Comparison of ENCODE assay signal across 16 cellular contexts in the genomic region with DNA sequence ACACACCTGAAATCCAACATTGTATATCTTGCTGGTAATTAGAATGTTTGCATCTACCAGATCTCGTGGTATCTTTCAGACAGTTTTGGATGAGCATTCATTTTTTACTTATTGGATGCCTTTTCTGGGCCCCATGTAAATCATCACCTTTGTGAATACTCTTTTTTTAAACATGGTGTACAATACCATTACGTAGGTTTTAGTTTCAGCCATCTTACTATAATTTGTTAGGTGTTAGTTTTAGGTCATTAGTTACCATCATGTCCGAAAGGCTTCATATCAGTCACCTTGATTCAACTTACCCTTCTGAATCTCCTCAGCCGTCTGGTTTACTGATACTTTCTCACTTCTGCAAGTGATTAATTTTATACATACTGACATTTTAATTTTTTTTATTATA. TPM values are rescaled to one million over a fixed set of nuclear protein-coding genes. Genes with fewer than 3 reads are reported as not detected.
DNase-seq lines count a peak whose midpoint lies in the region; ATAC-seq lines count a peak whose summit lies in the region.
"Had no signal": no experiment of that assay in that cellular context is flagged by ENCODE, and none has a peak within 500 bp of the region (broad histone marks: within the 10 kb centered on the region; RNA-seq: fewer than 3 reads in every experiment).

No MANE protein-coding gene starts in this region.

- intact Hi-C loops in activated T-helper 2 cell treated with anti-CD3 and anti-CD28 coated beads, Interferon-gamma antibody, Interleukin-2, Interleukin-4, amounts not matched to agents 10 μg/mL and 5 μg/mL and 100 μg/mL, durations not matched to agents 14 hours and 24 hours and 36 hours (cut with micrococcal nuclease) = no loop called here

- peak overlapping the region; percentile 25 for H3K27ac Mint-ChIP-seq in activated naive CD8-positive, alpha-beta T cell treated with anti-CD3 and anti-CD28 coated beads for 36 hours
- no peak overlapping the region for H3K27ac Mint-ChIP-seq in activated naive CD8-positive, alpha-beta T cell treated with anti-CD3 and anti-CD28 coated beads, Interleukin-2, amount 50 U/mL, for 24 hours
- H3K27ac Mint-ChIP-seq in activated T-helper 2 cell treated with anti-CD3 and anti-CD28 coated beads, Interferon-gamma antibody, Interleukin-2, Interleukin-4, amounts not matched to agents 10 μg/mL and 5 μg/mL and 100 μg/mL, durations not matched to agents 14 hours and 24 hours and 36 hours = peak overlapping the region; percentile 17
- H3K27ac Mint-ChIP-seq: CD14-positive monocyte; CD8-positive, alpha-beta T cell had no signal

- H3K27me3 Mint-ChIP-seq in activated naive CD8-positive, alpha-beta T cell treated with anti-CD3 and anti-CD28 coated beads for 36 hours = no peaks in the 10 kb centered on the region
- no peaks in the 10 kb centered on the region for H3K27me3 Mint-ChIP-seq in activated naive CD8-positive, alpha-beta T cell treated with anti-CD3 and anti-CD28 coated beads, Interleukin-2, amount 50 U/mL, for 24 hours
- no peaks in the 10 kb centered on the region for H3K27me3 Mint-ChIP-seq in activated T-helper 2 cell treated with anti-CD3 and anti-CD28 coated beads, Interferon-gamma antibody, Interleukin-2, Interleukin-4, amounts not matched to agents 10 μg/mL and 5 μg/mL and 100 μg/mL, durations not matched to agents 14 hours and 24 hours and 36 hours (ENCODE audit: low read depth)

- no peaks in the 10 kb centered on the region for H3K9me3 Mint-ChIP-seq in activated naive CD8-positive, alpha-beta T cell treated with anti-CD3 and anti-CD28 coated beads for 36 hours
- H3K9me3 Mint-ChIP-seq in activated naive CD8-positive, alpha-beta T cell treated with anti-CD3 and anti-CD28 coated beads, Interleukin-2, amount 50 U/mL, for 24 hours = no peaks in the 10 kb centered on the region
- no peaks in the 10 kb centered on the region for H3K9me3 Mint-ChIP-seq in activated T-helper 2 cell treated with anti-CD3 and anti-CD28 coated beads, Interferon-gamma antibody, Interleukin-2, Interleukin-4, amounts not matched to agents 10 μg/mL and 5 μg/mL and 100 μg/mL, durations not matched to agents 14 hours and 24 hours and 36 hours
- H3K9me3 Mint-ChIP-seq: CD8-positive, alpha-beta T cell had no signal

- H3K4me1 Mint-ChIP-seq in activated naive CD8-positive, alpha-beta T cell treated with anti-CD3 and anti-CD28 coated beads for 36 hours = peaks cover 57% of the 10 kb centered on the region
- peaks cover 66% of the 10 kb centered on the region for H3K4me1 Mint-ChIP-seq in activated naive CD8-positive, alpha-beta T cell treated with anti-CD3 and anti-CD28 coated beads, Interleukin-2, amount 50 U/mL, for 24 hours
- peaks cover 41% of the 10 kb centered on the region for H3K4me1 Mint-ChIP-seq in activated T-helper 2 cell treated with anti-CD3 and anti-CD28 coated beads, Interferon-gamma antibody, Interleukin-2, Interleukin-4, amounts not matched to agents 10 μg/mL and 5 μg/mL and 100 μg/mL, durations not matched to agents 14 hours and 24 hours and 36 hours (ENCODE audit: low read depth)

- peaks cover 56% of the 10 kb centered on the region for H3K36me3 Mint-ChIP-seq in activated naive CD8-positive, alpha-beta T cell treated with anti-CD3 and anti-CD28 coated beads for 36 hours
- H3K36me3 Mint-ChIP-seq in activated naive CD8-positive, alpha-beta T cell treated with anti-CD3 and anti-CD28 coated beads, Interleukin-2, amount 50 U/mL, for 24 hours (ENCODE audit: low read depth) = peaks cover 70% of the 10 kb centered on the region
- H3K36me3 Mint-ChIP-seq in activated T-helper 2 cell treated with anti-CD3 and anti-CD28 coated beads, Interferon-gamma antibody, Interleukin-2, Interleukin-4, amounts not matched to agents 10 μg/mL and 5 μg/mL and 100 μg/mL, durations not matched to agents 14 hours and 24 hours and 36 hours (ENCODE audit: low read depth) = peaks cover 84% of the 10 kb centered on the region

- H3K4me3 Mint-ChIP-seq in activated naive CD8-positive, alpha-beta T cell treated with anti-CD3 and anti-CD28 coated beads for 36 hours = peak overlapping the region; percentile 10
- no peak overlapping the region for H3K4me3 Mint-ChIP-seq in activated naive CD8-positive, alpha-beta T cell treated with anti-CD3 and anti-CD28 coated beads, Interleukin-2, amount 50 U/mL, for 24 hours
- H3K4me3 Mint-ChIP-seq in activated T-helper 2 cell treated with anti-CD3 and anti-CD28 coated beads, Interferon-gamma antibody, Interleukin-2, Interleukin-4, amounts not matched to agents 10 μg/mL and 5 μg/mL and 100 μg/mL, durations not matched to agents 14 hours and 24 hours and 36 hours (ENCODE audit: low read depth) = no peak overlapping the region
- H3K4me3 Mint-ChIP-seq: CD14-positive monocyte; CD8-positive, alpha-beta T cell had no signal

- no peak for ATAC-seq in activated naive CD8-positive, alpha-beta T cell treated with anti-CD3 and anti-CD28 coated beads, Interleukin-2, amount 50 U/mL, for 24 hours
- ATAC-seq in GM18867 (IDR thresholded peaks at IDR 0.05; ENCODE audit: unreplicated experiment) = peak; percentile 78
- no peak for ATAC-seq in HG03039 (IDR thresholded peaks at IDR 0.05; ENCODE audit: unreplicated experiment)
- no peak for ATAC-seq in GM19324 (IDR thresholded peaks at IDR 0.05; ENCODE audit: low FRiP score, unreplicated experiment)
- ATAC-seq: CD8-positive, alpha-beta T cell had no signal

- no peak for DNase-seq in activated naive CD8-positive, alpha-beta T cell treated with anti-CD3 and anti-CD28 coated beads for 36 hours
- DNase-seq in activated naive CD8-positive, alpha-beta T cell treated with anti-CD3 and anti-CD28 coated beads, Interleukin-2, amount 50 U/mL, for 24 hours = no peak
- no peak for DNase-seq in activated T-helper 2 cell treated with anti-CD3 and anti-CD28 coated beads, Interferon-gamma antibody, Interleukin-2, Interleukin-4, amounts not matched to agents 10 μg/mL and 5 μg/mL and 100 μg/mL, durations not matched to agents 14 hours and 24 hours and 36 hours (ENCODE audit: low spot score)
- no peak for DNase-seq in NCI-H510A (lab: John Stamatoyannopoulos, UW)
- DNase-seq: 8988T; Calu3; CD8-positive, alpha-beta T cell; DMS79 treated with DMSO at 0.1 percent for 48 hours; EL; GM23248; KG1 had no signal

RNA-seq across cellular contexts. Expression of gene EIF2S1, which starts 5.3 kb away (rescaled TPM):
- total RNA-seq in activated naive CD8-positive, alpha-beta T cell treated with anti-CD3 and anti-CD28 coated beads for 36 hours = 100 to 1,000 TPM; 299 to 302 TPM
- total RNA-seq in activated T-helper 2 cell treated with anti-CD3 and anti-CD28 coated beads, Interferon-gamma antibody, Interleukin-2, Interleukin-4, amounts not matched to agents 10 μg/mL and 5 μg/mL and 100 μg/mL, durations not matched to agents 14 hours and 24 hours and 36 hours = 217 and 230 TPM in 2 replicates

RNA-seq across cellular contexts. Expression of gene ATP6V1D, which starts 5.9 kb away (rescaled TPM):
- 10 to 100 TPM; 26.8 to 28.3 TPM for total RNA-seq in activated naive CD8-positive, alpha-beta T cell treated with anti-CD3 and anti-CD28 coated beads for 36 hours
- 23.6 and 26.8 TPM in 2 replicates for total RNA-seq in activated T-helper 2 cell treated with anti-CD3 and anti-CD28 coated beads, Interferon-gamma antibody, Interleukin-2, Interleukin-4, amounts not matched to agents 10 μg/mL and 5 μg/mL and 100 μg/mL, durations not matched to agents 14 hours and 24 hours and 36 hours

RNA-seq across cellular contexts. Expression of gene PLEK2, which starts 46.5 kb away (rescaled TPM):
- total RNA-seq in activated naive CD8-positive, alpha-beta T cell treated with anti-CD3 and anti-CD28 coated beads for 36 hours = 1 to 10 TPM; 4.1 to 4.2 TPM
- 0.37 TPM in 1 of 2 replicates, not detected in the other for total RNA-seq in activated T-helper 2 cell treated with anti-CD3 and anti-CD28 coated beads, Interferon-gamma antibody, Interleukin-2, Interleukin-4, amounts not matched to agents 10 μg/mL and 5 μg/mL and 100 μg/mL, durations not matched to agents 14 hours and 24 hours and 36 hours
- total RNA-seq: CD8-positive, alpha-beta T cell; H4 had no signal
